ENCODE assay signal across 22 cellular contexts in genomic region chr10:124977161-124977560, GRCh38.
"Had no signal": no experiment of that assay in that cellular context is flagged by ENCODE, and none has a peak within 500 bp of the region (broad histone marks: within the 10 kb centered on the region; RNA-seq: fewer than 3 reads in every experiment).

No MANE protein-coding gene starts in this region.

- H3K36me3 ChIP-seq: breast epithelium had no signal

- H3K27me3 Mint-ChIP-seq: activated B cell treated with CpG ODN at 0.5 μM for 24 hours; activated CD4-positive, alpha-beta T cell treated with anti-CD3 and anti-CD28 coated beads, Interleukin-2, amount 10 ng/mL, durations not matched to agents 24 days and 14 days; activated CD8-positive, alpha-beta memory T cell treated with anti-CD3 and anti-CD28 coated beads, Interleukin-2, amount 10 ng/mL, durations not matched to agents 7 days and 5 days; activated naive CD4-positive, alpha-beta T cell treated with anti-CD3 and anti-CD28 coated beads, Interleukin-2, amount 10 ng/mL, durations not matched to agents 7 days and 5 days; activated naive CD8-positive, alpha-beta T cell treated with anti-CD3 and anti-CD28 coated beads for 36 hours had no signal

- DNase-seq: activated B cell treated with CpG ODN at 0.5 μM for 24 hours; activated CD4-positive, alpha-beta T cell treated with anti-CD3 and anti-CD28 coated beads for 1 hour; activated CD4-positive, alpha-beta T cell treated with anti-CD3 and anti-CD28 coated beads, Interleukin-2, amount 10 ng/mL, durations not matched to agents 24 days and 14 days; activated CD4-positive, alpha-beta T cell treated with anti-CD3 and anti-CD28 coated beads, Interleukin-2, amount 50 U/mL, for 48 hours; activated CD8-positive, alpha-beta memory T cell treated with anti-CD3 and anti-CD28 coated beads, Interleukin-2, amount 10 ng/mL, durations not matched to agents 7 days and 5 days; activated gamma-delta T cell treated with Interleukin-2 at 50 U/mL for 16 hours; activated naive CD4-positive, alpha-beta T cell treated with anti-CD3 and anti-CD28 coated beads, Interleukin-2, amount 10 ng/mL, durations not matched to agents 7 days and 5 days; activated naive CD8-positive, alpha-beta T cell treated with anti-CD3 and anti-CD28 coated beads for 36 hours; activated T-cell treated with anti-CD3 and anti-CD28 coated beads, Interleukin-2, amount 50 U/mL, for 48 hours; aorta; MM.1S; NCI-H1105; NCI-H1436; NCI-H1694 treated with DMSO at 0.1 percent for 48 hours; NCI-H2029 treated with DMSO at 0.1 percent for 48 hours; NCI-H510A treated with DMSO at 0.1 percent for 48 hours; PC-3; SIG-M5; T-helper 2 cell; T1000 had no signal

- H3K27me3 ChIP-seq: breast epithelium had no signal

- H3K4me1 ChIP-seq: breast epithelium had no signal

- H3K27ac ChIP-seq: breast epithelium had no signal

- H3K4me3 ChIP-seq: breast epithelium had no signal

- H3K27ac Mint-ChIP-seq: activated B cell treated with CpG ODN at 0.5 μM for 24 hours; activated CD4-positive, alpha-beta T cell treated with anti-CD3 and anti-CD28 coated beads, Interleukin-2, amount 10 ng/mL, durations not matched to agents 24 days and 14 days; activated CD8-positive, alpha-beta memory T cell treated with anti-CD3 and anti-CD28 coated beads, Interleukin-2, amount 10 ng/mL, durations not matched to agents 7 days and 5 days; activated naive CD4-positive, alpha-beta T cell treated with anti-CD3 and anti-CD28 coated beads, Interleukin-2, amount 10 ng/mL, durations not matched to agents 7 days and 5 days; activated naive CD8-positive, alpha-beta T cell treated with anti-CD3 and anti-CD28 coated beads for 36 hours; activated T-helper 2 cell treated with anti-CD3 and anti-CD28 coated beads, Interferon-gamma antibody, Interleukin-2, Interleukin-4, amounts not matched to agents 10 μg/mL and 5 μg/mL and 100 μg/mL, durations not matched to agents 14 hours and 24 hours and 36 hours had no signal

- H3K4me3 Mint-ChIP-seq: activated B cell treated with CpG ODN at 0.5 μM for 24 hours; activated CD4-positive, alpha-beta T cell treated with anti-CD3 and anti-CD28 coated beads, Interleukin-2, amount 10 ng/mL, durations not matched to agents 24 days and 14 days; activated CD8-positive, alpha-beta memory T cell treated with anti-CD3 and anti-CD28 coated beads, Interleukin-2, amount 10 ng/mL, durations not matched to agents 7 days and 5 days; activated naive CD4-positive, alpha-beta T cell treated with anti-CD3 and anti-CD28 coated beads, Interleukin-2, amount 10 ng/mL, durations not matched to agents 7 days and 5 days; activated naive CD8-positive, alpha-beta T cell treated with anti-CD3 and anti-CD28 coated beads for 36 hours had no signal

- H3K9me3 Mint-ChIP-seq: activated B cell treated with CpG ODN at 0.5 μM for 24 hours; activated CD4-positive, alpha-beta T cell treated with anti-CD3 and anti-CD28 coated beads, Interleukin-2, amount 10 ng/mL, durations not matched to agents 24 days and 14 days; activated naive CD4-positive, alpha-beta T cell treated with anti-CD3 and anti-CD28 coated beads, Interleukin-2, amount 10 ng/mL, durations not matched to agents 7 days and 5 days; activated naive CD8-positive, alpha-beta T cell treated with anti-CD3 and anti-CD28 coated beads for 36 hours; activated T-helper 2 cell treated with anti-CD3 and anti-CD28 coated beads, Interferon-gamma antibody, Interleukin-2, Interleukin-4, amounts not matched to agents 10 μg/mL and 5 μg/mL and 100 μg/mL, durations not matched to agents 14 hours and 24 hours and 36 hours had no signal

- H3K9me3 ChIP-seq: breast epithelium had no signal

- ATAC-seq: PC-3 had no signal
